In genomic region chr17:22461460-22462145, GRCh38 we compare ENCODE assay signal across 26 cellular contexts.
"Had no signal": no experiment of that assay in that cellular context is flagged by ENCODE, and none has a peak within 500 bp of the region (broad histone marks: within the 10 kb centered on the region; RNA-seq: fewer than 3 reads in every experiment).

No MANE protein-coding gene starts in this region.

- H3K27ac ChIP-seq: ovary, psoas muscle, sigmoid colon, stomach, thyroid gland, vagina had no signal

- H3K4me3 ChIP-seq: lung, mucosa of descending colon, ovary, psoas muscle, sigmoid colon, stomach, thyroid gland, vagina had no signal

- H3K27ac Mint-ChIP-seq: effector memory CD8-positive, alpha-beta T cell; immature natural killer cell; memory B cell; mesothelial cell of epicardium; naive B cell; natural killer cell treated with Interleukin-12 subunit alpha and Interleukin-12 subunit beta and Interleukin-15 and Interleukin-18, amount 100 ng/mL, for 72 hours; stimulated activated effector memory CD8-positive, alpha-beta T cell treated with anti-CD3 and anti-CD28 coated beads, Interleukin-12 subunit alpha, Interleukin-12 subunit beta, amount 100 ng/mL, for 72 hours had no signal

- H3K4me1 Mint-ChIP-seq: immature natural killer cell; memory B cell; mesothelial cell of epicardium; naive B cell; neural crest cell; stimulated activated effector memory CD8-positive, alpha-beta T cell treated with anti-CD3 and anti-CD28 coated beads, Interleukin-12 subunit alpha, Interleukin-12 subunit beta, amount 100 ng/mL, for 72 hours had no signal

- H3K27me3 Mint-ChIP-seq: effector memory CD8-positive, alpha-beta T cell; memory B cell; naive B cell; natural killer cell treated with Interleukin-12 subunit alpha and Interleukin-12 subunit beta and Interleukin-15 and Interleukin-18, amount 100 ng/mL, for 72 hours had no signal

- H3K36me3 Mint-ChIP-seq: memory B cell; stimulated activated effector memory CD8-positive, alpha-beta T cell treated with anti-CD3 and anti-CD28 coated beads, Interleukin-12 subunit alpha, Interleukin-12 subunit beta, amount 100 ng/mL, for 72 hours had no signal

- H3K36me3 ChIP-seq: ovary, sigmoid colon, stomach, thyroid gland, vagina had no signal

- H3K4me1 ChIP-seq: psoas muscle, sigmoid colon, stomach, thyroid gland, vagina had no signal

- H3K4me3 Mint-ChIP-seq: effector memory CD8-positive, alpha-beta T cell; immature natural killer cell; memory B cell; mesothelial cell of epicardium; naive B cell; natural killer cell treated with Interleukin-12 subunit alpha and Interleukin-12 subunit beta and Interleukin-15 and Interleukin-18, amount 100 ng/mL, for 72 hours; neural crest cell; stimulated activated effector memory CD8-positive, alpha-beta T cell treated with anti-CD3 and anti-CD28 coated beads, Interleukin-12 subunit alpha, Interleukin-12 subunit beta, amount 100 ng/mL, for 72 hours had no signal

- DNase-seq: cortex of kidney; effector memory CD8-positive, alpha-beta T cell; hypothalamus; immature natural killer cell; islet precursor cell; kidney glomerular epithelial cell; mucosa of descending colon; naive B cell; ovary; posterior cingulate gyrus; psoas muscle; right cardiac atrium; sigmoid colon; stimulated activated CD4-positive, alpha-beta T cell treated with anti-CD3 and anti-CD28 coated beads, Interleukin-2, amount 100 ng/mL, for 24 hours; stimulated activated CD4-positive, alpha-beta T cell treated with anti-CD3 and anti-CD28 coated beads, Interleukin-4, amount 100 ng/mL, for 24 hours; stimulated activated naive CD4-positive, alpha-beta T cell treated with Interleukin-2 at 50 U/mL for 16 hours; stomach; thyroid gland; trophoblast cell had no signal

- H3K27me3 ChIP-seq: ovary, sigmoid colon, thyroid gland, vagina had no signal

- H3K9me3 ChIP-seq: psoas muscle, thyroid gland, vagina had no signal

- ATAC-seq: effector memory CD8-positive, alpha-beta T cell; mucosa of descending colon; natural killer cell treated with Interleukin-12 subunit alpha and Interleukin-12 subunit beta and Interleukin-15 and Interleukin-18, amount 100 ng/mL, for 72 hours; psoas muscle; right cardiac atrium; stimulated activated effector memory CD8-positive, alpha-beta T cell treated with anti-CD3 and anti-CD28 coated beads, Interleukin-12 subunit alpha, Interleukin-12 subunit beta, amount 100 ng/mL, for 72 hours had no signal
